18 cellular contexts compared by ENCODE assay signal in genomic region chr4:122873752-122874151, GRCh38. TPM values are rescaled to one million over a fixed set of nuclear protein-coding genes. Genes with fewer than 3 reads are reported as not detected.
A peak's percentile ranks its signal among the peaks of the same experiment; 100 is the strongest.
DNase-seq lines count a peak whose midpoint lies in the region; ATAC-seq and TF ChIP-seq lines count a peak whose summit lies in the region.
"Had no signal": no experiment of that assay in that cellular context is flagged by ENCODE, and none has a peak within 500 bp of the region (broad histone marks: within the 10 kb centered on the region; RNA-seq: fewer than 3 reads in every experiment).

No MANE protein-coding gene starts in this region.

- H3K4me1 ChIP-seq in breast epithelium (no peaks in the 10 kb centered on the region), RWPE2 (ENCODE audit: insufficient read depth, poor library complexity, severe bottlenecking) (peaks cover 22% of the 10 kb centered on the region)
- no peaks in the 10 kb centered on the region for H3K4me1 ChIP-seq in effector memory CD4-positive, alpha-beta T cell (ENCODE audit: control insufficient read depth, insufficient read depth, low read length, poor library complexity, severe bottlenecking)
- H3K4me1 ChIP-seq: upper lobe of left lung had no signal

- H3K36me3 Mint-ChIP-seq in MCF 10A (ENCODE audit: insufficient read depth, unreplicated experiment) = peaks cover 23% of the 10 kb centered on the region
- no peaks in the 10 kb centered on the region for H3K36me3 Mint-ChIP-seq in CD4-positive, alpha-beta T cell (ENCODE audit: low read depth)

- peak; percentile 93 for ATAC-seq in RWPE2 (ENCODE audit: low read depth)
- no peak for ATAC-seq in CD4-positive, alpha-beta T cell (ENCODE audit: poor library complexity)

- TSS peak; percentile 53 for BruUV-seq in MCF 10A (replicated peaks; lab: Mats Ljungman, UMichigan)

- H3K9me3 ChIP-seq in breast epithelium (no peaks in the 10 kb centered on the region), RWPE2 (ENCODE audit: severe bottlenecking) (no peaks in the 10 kb centered on the region)
- no peaks in the 10 kb centered on the region for H3K9me3 ChIP-seq in effector memory CD4-positive, alpha-beta T cell (ENCODE audit: control insufficient read depth, low read length)
- no peaks in the 10 kb centered on the region for H3K9me3 ChIP-seq in CD4-positive, alpha-beta T cell (ENCODE audit: control insufficient read depth, low read length)
- H3K9me3 ChIP-seq: neutrophil, upper lobe of left lung had no signal

- TF ChIP-seq CTCF in MCF 10A (IDR thresholded peaks at IDR 0.05; ENCODE audit: unreplicated experiment) (no peak), breast epithelium (IDR thresholded peaks at IDR 0.05) (no peak), RWPE2 (IDR thresholded peaks at IDR 0.05; ENCODE audit: poor library complexity, severe bottlenecking) (no peak), fibroblast of villous mesenchyme (IDR thresholded peaks at IDR 0.05; ENCODE audit: insufficient read depth, low read depth, low read length) (no peak), GM13976 (IDR thresholded peaks at IDR 0.05; ENCODE audit: borderline replicate concordance, control extremely low read depth, extremely low read depth, insufficient read depth, missing control alignments) (no peak)
- no peak for TF ChIP-seq CTCF in CD4-positive, alpha-beta T cell (IDR thresholded peaks at IDR 0.05)

- H3K4me1 Mint-ChIP-seq in MCF 10A (ENCODE audit: insufficient read depth, unreplicated experiment) = peaks cover 46% of the 10 kb centered on the region
- no peaks in the 10 kb centered on the region for H3K4me1 Mint-ChIP-seq in CD4-positive, alpha-beta T cell (ENCODE audit: low read depth)
- H3K4me1 Mint-ChIP-seq: activated B cell treated with CpG ODN at 0.5 μM for 24 hours had no signal

- peak overlapping the region; percentile 82 for H3K27ac Mint-ChIP-seq in MCF 10A (ENCODE audit: low read depth, unreplicated experiment)
- H3K27ac Mint-ChIP-seq in CD4-positive, alpha-beta T cell = no peak overlapping the region
- H3K27ac Mint-ChIP-seq: activated B cell treated with CpG ODN at 0.5 μM for 24 hours had no signal

- in situ Hi-C loops in GM13976 (cut with MboI; ENCODE audit: low sequenced_read_pairs, unreplicated experiment) = no loop called here

- H3K27me3 Mint-ChIP-seq in MCF 10A (ENCODE audit: insufficient read depth, unreplicated experiment) = no peaks in the 10 kb centered on the region
- peaks cover 58% of the 10 kb centered on the region for H3K27me3 Mint-ChIP-seq in CD4-positive, alpha-beta T cell

- no peaks in the 10 kb centered on the region for H3K36me3 ChIP-seq in breast epithelium
- peaks cover 23% of the 10 kb centered on the region for H3K36me3 ChIP-seq in RWPE2 (ENCODE audit: low read depth)
- no peaks in the 10 kb centered on the region for H3K36me3 ChIP-seq in effector memory CD4-positive, alpha-beta T cell (ENCODE audit: control insufficient read depth, insufficient read depth, low read length)
- H3K36me3 ChIP-seq: neutrophil, upper lobe of left lung had no signal

- H3K27ac ChIP-seq in breast epithelium (no peak overlapping the region), RWPE2 (ENCODE audit: poor library complexity, severe bottlenecking) (peak overlapping the region; percentile 75)
- H3K27ac ChIP-seq in effector memory CD4-positive, alpha-beta T cell (ENCODE audit: insufficient read depth, low read length, poor library complexity, severe bottlenecking) = no peak overlapping the region
- no peak overlapping the region for H3K27ac ChIP-seq in CD4-positive, alpha-beta T cell (ENCODE audit: low read depth, low read length)
- H3K27ac ChIP-seq: neutrophil, upper lobe of left lung had no signal

- no peak for TF ChIP-seq POLR2A in breast epithelium (IDR thresholded peaks at IDR 0.05)

- H3K9me3 Mint-ChIP-seq in MCF 10A (ENCODE audit: unreplicated experiment) = peaks cover 19% of the 10 kb centered on the region
- peaks cover 2% of the 10 kb centered on the region for H3K9me3 Mint-ChIP-seq in CD4-positive, alpha-beta T cell
- H3K9me3 Mint-ChIP-seq: activated B cell treated with CpG ODN at 0.5 μM for 24 hours had no signal

- H3K4me3 ChIP-seq in breast epithelium (no peak overlapping the region), RWPE2 (ENCODE audit: severe bottlenecking) (no peak overlapping the region), fibroblast of villous mesenchyme (ENCODE audit: low read depth, low read length) (no peak overlapping the region)
- no peak overlapping the region for H3K4me3 ChIP-seq in effector memory CD4-positive, alpha-beta T cell (ENCODE audit: insufficient read depth, low read depth, low read length, poor library complexity, severe bottlenecking)
- H3K4me3 ChIP-seq: upper lobe of left lung had no signal

- no peak overlapping the region for H3K4me3 Mint-ChIP-seq in MCF 10A (ENCODE audit: unreplicated experiment)
- no peak overlapping the region for H3K4me3 Mint-ChIP-seq in CD4-positive, alpha-beta T cell
- H3K4me3 Mint-ChIP-seq: activated B cell treated with CpG ODN at 0.5 μM for 24 hours, H9 had no signal

- POLR2A ChIA-PET in MCF 10A (lab: Yijun Ruan, JAX) = interaction anchor here (0.6 to 5.0 kb wide), 11 partner anchors 10 to 96 kb away, joined by 3 to 21 read pairs (median 3); no protein-coding TSS in a partner anchor
- POLR2A ChIA-PET in CD4-positive, alpha-beta T cell (lab: Charles Lee) = interaction anchor here (0.8 kb wide), 1 partner anchor 587 kb away, joined by 3 read pairs; no protein-coding TSS in a partner anchor

- intact Hi-C loops in MCF 10A (cut with micrococcal nuclease) = loop anchor here (2.0 kb wide), 1 partner anchor 43 kb away; no protein-coding TSS in a partner anchor
- intact Hi-C loops in breast epithelium (cut with DNase I; ENCODE audit: low total_unique reads) = no loop called here
- intact Hi-C loops in CD4-positive, alpha-beta T cell (cut with DNase I, micrococcal nuclease) = no loop called here

- H3K27me3 ChIP-seq in breast epithelium (no peaks in the 10 kb centered on the region), RWPE2 (ENCODE audit: insufficient read depth, poor library complexity, severe bottlenecking) (no peaks in the 10 kb centered on the region)
- no peaks in the 10 kb centered on the region for H3K27me3 ChIP-seq in effector memory CD4-positive, alpha-beta T cell (replicated peaks; ENCODE audit: control insufficient read depth, insufficient read depth, low read length, poor library complexity, severe bottlenecking)
- H3K27me3 ChIP-seq in CD4-positive, alpha-beta T cell (ENCODE audit: control insufficient read depth, insufficient read depth, low read length) = peaks cover 8% of the 10 kb centered on the region
- H3K27me3 ChIP-seq: upper lobe of left lung had no signal

- CTCF ChIA-PET in MCF 10A (lab: Yijun Ruan, JAX) = interaction anchor here (0.7 to 3.4 kb wide), 6 partner anchors 10 to 52 kb away, joined by 3 to 10 read pairs (median 5); no protein-coding TSS in a partner anchor
- CTCF ChIA-PET in CD4-positive, alpha-beta T cell (lab: Charles Lee) = no interaction called here

- DNase-seq in MCF 10A (ENCODE audit: unreplicated experiment) (peak; percentile 61), breast epithelium (ENCODE audit: low spot score in 2 of 2) (no peak), RWPE2 (ENCODE audit: low spot score) (no peak), fibroblast of villous mesenchyme (ENCODE audit: low read depth) (peak; percentile 77), GM13976 (ENCODE audit: low spot score) (no peak)
- DNase-seq in effector memory CD4-positive, alpha-beta T cell = no peak
- DNase-seq in CD4-positive, alpha-beta T cell = no peak
- no peak for DNase-seq in central memory CD4-positive, alpha-beta T cell
- DNase-seq: activated B cell treated with CpG ODN at 0.5 μM for 24 hours; amygdala; effector CD4-positive, alpha-beta T cell; H9; hippocampal formation; NCI-H1694; NCI-H774; stimulated activated CD8-positive, alpha-beta memory T cell treated with anti-CD3 and anti-CD28 coated beads, Interleukin-4, amount 100 ng/mL, for 48 hours; upper lobe of left lung had no signal

RNA-seq across cellular contexts. Expression of gene FGF2, which starts 47.1 kb away (rescaled TPM):
- 132 and 134 TPM in 2 replicates for total RNA-seq in MCF 10A (2022)
- total RNA-seq in breast epithelium = 10 to 100 TPM; 21.6 to 53.6 (median 33.0) TPM
- 66.0 and 176 TPM in 2 replicates for total RNA-seq in fibroblast of villous mesenchyme
- total RNA-seq in CD4-positive, alpha-beta T cell = not detected

RNA-seq across cellular contexts. Expression of gene NUDT6, which starts 48.6 kb away (rescaled TPM):
- total RNA-seq in MCF 10A (2022) (6.6 and 6.7 TPM in 2 replicates), breast epithelium (10 to 100 TPM in 1 of 3 donors, 1 to 10 TPM in 2; 8.2 to 10.8 (median 8.5) TPM), fibroblast of villous mesenchyme (3.9 and 6.8 TPM in 2 replicates)
- 1 to 10 TPM in 1 of 2 experiments, under 1 TPM in 1; 0.93 to 2.2 TPM for total RNA-seq in CD4-positive, alpha-beta T cell

Comparison
In these comparisons a context has a peak if more than half of its experiments do, and no peak if none do; other contexts are left out.
1. DNase-seq: peak in MCF 10A (single experiment) and fibroblast of villous mesenchyme (single experiment); none in breast epithelium (0 of 2), RWPE2 (single experiment), effector memory CD4-positive, alpha-beta T cell (0 of 3), GM13976 (single experiment), CD4-positive, alpha-beta T cell (0 of 10) and central memory CD4-positive, alpha-beta T cell (single experiment).
2. RNA of gene FGF2, which starts 47.1 kb away (total RNA-seq): 66.0 to 176 TPM in fibroblast of villous mesenchyme, 132 to 134 TPM in MCF 10A and 21.6 to 53.6 TPM in breast epithelium; not detected in CD4-positive, alpha-beta T cell; every median in the first group is over 10 times any median in the second.